Comparison of ENCODE assay signal across 15 cellular contexts in genomic region chr20:44765647-44766367, GRCh38. TPM values are rescaled to one million over a fixed set of nuclear protein-coding genes. Genes with fewer than 3 reads are reported as not detected.
DNase-seq lines count a peak whose midpoint lies in the region; ATAC-seq lines count a peak whose summit lies in the region.
"Had no signal": no experiment of that assay in that cellular context is flagged by ENCODE, and none has a peak within 500 bp of the region (broad histone marks: within the 10 kb centered on the region; RNA-seq: fewer than 3 reads in every experiment).

No MANE protein-coding gene starts in this region.

- no peak for ATAC-seq in GM21576 (IDR thresholded peaks at IDR 0.05; ENCODE audit: unreplicated experiment)

- peak; percentile 60 for DNase-seq in H4 (ENCODE audit: low spot score)
- DNase-seq in NCI-H2196 (lab: John Stamatoyannopoulos, UW; ENCODE audit: unreplicated experiment): peak; percentile 82
- peak; percentile 24 for DNase-seq in cerebellum (ENCODE audit: low spot score)
- peak; percentile 39 for DNase-seq in occipital lobe (lab: John Stamatoyannopoulos, UW)
- no peak for DNase-seq in activated CD4-positive, CD25-positive, alpha-beta regulatory T cell treated with anti-CD3 and anti-CD28 coated beads, Interleukin-2, amount 50 U/mL, for 72 hours
- DNase-seq in RPMI8226: no peak
- no peak for DNase-seq in cortex of kidney (lab: John Stamatoyannopoulos, UW)
- DNase-seq: activated naive CD8-positive, alpha-beta T cell treated with anti-CD3 and anti-CD28 coated beads, Interleukin-2, amount 10 ng/mL, durations not matched to agents 7 days and 5 days; activated T-cell treated with anti-CD3 and anti-CD28 coated beads, Interleukin-2, amount 50 U/mL, for 1 hour; C1 segment of cervical spinal cord; EL; SHP77; stimulated activated naive CD4-positive, alpha-beta T cell had no signal

RNA-seq across cellular contexts. Expression of gene KCNK15, which starts 20.1 kb away (rescaled TPM):
- total RNA-seq in H4 (2014; rRNA removed; shearing (Covaris generic)): 0.06 TPM in 1 of 2 replicates, not detected in the other
- total RNA-seq in cerebellum (0.27 TPM), occipital lobe (not detected)
- total RNA-seq: activated naive CD8-positive, alpha-beta T cell treated with anti-CD3 and anti-CD28 coated beads, Interleukin-2, amount 10 ng/mL, durations not matched to agents 7 days and 5 days had no signal

RNA-seq across cellular contexts. Expression of gene RIMS4, which starts 44.5 kb away (rescaled TPM):
- total RNA-seq in H4 (2014; rRNA removed; shearing (Covaris generic)): 3.2 and 4.1 TPM in 2 replicates
- total RNA-seq in cerebellum (25.8 TPM), occipital lobe (77.5 TPM)
- total RNA-seq: activated naive CD8-positive, alpha-beta T cell treated with anti-CD3 and anti-CD28 coated beads, Interleukin-2, amount 10 ng/mL, durations not matched to agents 7 days and 5 days; smooth muscle cell had no signal

RNA-seq across cellular contexts. Expression of gene CCN5, which starts 50.6 kb away (rescaled TPM):
- total RNA-seq in H4 (2014; rRNA removed; shearing (Covaris generic)): 0.77 and 4.2 TPM in 2 replicates
- not detected for total RNA-seq in cerebellum
- not detected for total RNA-seq in occipital lobe
- total RNA-seq: activated naive CD8-positive, alpha-beta T cell treated with anti-CD3 and anti-CD28 coated beads, Interleukin-2, amount 10 ng/mL, durations not matched to agents 7 days and 5 days; smooth muscle cell had no signal

Comparison
In these comparisons a context has a peak if more than half of its experiments do, and no peak if none do; other contexts are left out.
1. DNase-seq: peak in H4 (single experiment), NCI-H2196 (single experiment), cerebellum (single experiment) and occipital lobe (single experiment); none in activated CD4-positive, CD25-positive, alpha-beta regulatory T cell treated with anti-CD3 and anti-CD28 coated beads, Interleukin-2, amount 50 U/mL, for 72 hours (single experiment), RPMI8226 (single experiment) and cortex of kidney (single experiment).